ENCODE assay signal across 20 cellular contexts in the genomic region with DNA sequence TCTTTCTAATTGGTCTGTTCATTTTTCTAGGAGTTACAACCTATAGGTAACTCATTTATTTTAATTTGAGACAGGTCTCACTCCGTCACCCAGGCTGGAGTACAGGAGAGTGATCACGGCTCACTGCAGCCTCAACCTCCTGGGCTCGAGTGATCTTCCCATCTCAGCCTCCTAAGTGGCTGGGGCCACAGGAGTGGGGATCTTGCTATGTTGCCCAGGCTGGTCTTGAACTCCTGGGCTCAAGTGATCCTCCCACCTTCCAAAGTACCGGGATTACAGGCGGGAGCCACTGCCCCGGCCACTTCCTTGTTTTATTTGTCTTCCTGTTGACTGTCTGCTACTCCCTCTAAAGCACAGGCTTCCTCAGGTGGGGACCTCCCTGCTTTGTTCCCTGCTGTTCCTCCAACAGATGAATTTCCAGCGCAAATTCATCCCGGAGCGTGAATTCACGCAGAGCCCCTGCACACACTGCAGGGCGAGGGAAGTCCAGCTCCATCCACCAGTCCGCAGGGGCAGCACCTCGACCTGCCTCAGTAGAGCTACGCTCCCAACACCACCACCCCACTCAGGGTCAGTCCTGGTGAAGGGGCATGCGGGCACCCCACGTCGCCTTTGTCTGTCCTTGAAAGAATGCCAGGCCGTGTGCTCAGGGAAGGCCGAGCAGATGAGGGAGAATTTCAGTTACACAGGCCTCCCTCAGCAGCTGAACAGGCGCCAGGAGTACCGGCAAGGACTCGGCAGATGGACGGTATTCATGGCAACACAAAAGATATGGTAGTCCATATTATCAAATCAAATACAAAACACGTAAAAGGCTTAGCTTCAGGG. TPM values are rescaled to one million over a fixed set of nuclear protein-coding genes. Genes with fewer than 3 reads are reported as not detected.
A peak's percentile ranks its signal among the peaks of the same experiment; 100 is the strongest.
DNase-seq lines count a peak whose midpoint lies in the region; ATAC-seq, FAIRE-seq and TF ChIP-seq lines count a peak whose summit lies in the region.
"Had no signal": no experiment of that assay in that cellular context is flagged by ENCODE, and none has a peak within 500 bp of the region (broad histone marks: within the 10 kb centered on the region; RNA-seq: fewer than 3 reads in every experiment).

No MANE protein-coding gene starts in this region.

- ATAC-seq in Right ventricle myocardium inferior (peak; percentile 34), GM21825 (IDR thresholded peaks at IDR 0.05; ENCODE audit: unreplicated experiment) (no peak)
- ATAC-seq in stimulated activated naive B cell treated with anti-CD40 and anti-IgM and Interleukin-4, amounts not matched to agents 10 μg/mL and 1 μg/mL and 100 μg/mL, for 72 hours (replicated peaks) = no peak
- ATAC-seq: stimulated activated naive CD8-positive, alpha-beta T cell treated with anti-CD3 and anti-CD28 coated beads, Interleukin-15, Interleukin-2, amounts not matched to agents 100 U/mL and 50 U/mL, for 24 hours had no signal

- peaks cover 53 to 59% of the 10 kb centered on the region in 2 donors for H3K36me3 Mint-ChIP-seq in stimulated activated naive B cell treated with anti-CD40 and anti-IgM and Interleukin-4, amounts not matched to agents 10 μg/mL and 1 μg/mL and 100 μg/mL, for 72 hours

- no peaks in the 10 kb centered on the region for H3K27me3 Mint-ChIP-seq in stimulated activated naive B cell treated with anti-CD40 and anti-IgM and Interleukin-4, amounts not matched to agents 10 μg/mL and 1 μg/mL and 100 μg/mL, for 72 hours
- H3K27me3 Mint-ChIP-seq: activated CD4-positive, alpha-beta memory T cell treated with anti-CD3 and anti-CD28 coated beads for 36 hours; activated naive CD4-positive, alpha-beta T cell treated with anti-CD3 and anti-CD28 coated beads, Interleukin-2, amount 10 ng/mL, durations not matched to agents 7 days and 5 days had no signal

- DNase-seq in Right ventricle myocardium inferior (ENCODE audit: missing footprints) = peak; percentile 44
- no peak for DNase-seq in cardiac septum (ENCODE audit: low spot score)
- peak; percentile 2 to 68 for DNase-seq in NCI-H446 (lab: John Stamatoyannopoulos, UW)
- peak; percentile 79 for DNase-seq in cerebellum (ENCODE audit: low spot score)
- no peak for DNase-seq in stimulated activated naive B cell treated with anti-CD40 and anti-IgM and Interleukin-4, amounts not matched to agents 10 μg/mL and 1 μg/mL and 100 μg/mL, for 72 hours
- DNase-seq in H54 (ENCODE audit: insufficient read length, low spot score) = no peak
- DNase-seq in posterior vena cava (ENCODE audit: low spot score) = no peak
- DNase-seq: activated CD4-positive, alpha-beta memory T cell treated with anti-CD3 and anti-CD28 coated beads for 36 hours; activated naive CD4-positive, alpha-beta T cell treated with anti-CD3 and anti-CD28 coated beads, Interleukin-2, amount 10 ng/mL, durations not matched to agents 7 days and 5 days; DMS53; GM23248; midbrain; NCI-H1105; PC-9; stimulated activated CD4-positive, alpha-beta T cell treated with anti-CD3 and anti-CD28 coated beads, Interleukin-4, amount 100 ng/mL, for 1 hour; stimulated activated naive CD8-positive, alpha-beta T cell treated with anti-CD3 and anti-CD28 coated beads, Interleukin-15, Interleukin-2, amounts not matched to agents 100 U/mL and 50 U/mL, for 24 hours had no signal

- FAIRE-seq in H54 (lab: Jason Lieb, UNC) = no peak

- intact Hi-C loops in Right ventricle myocardium inferior (cut with DNase I) = no loop called here
- intact Hi-C loops in cardiac septum (cut with DNase I) = no loop called here
- intact Hi-C loops in posterior vena cava (cut with DNase I) = no loop called here

- no peak for TF ChIP-seq POLR2A in H54 (IDR thresholded peaks at IDR 0.05; ENCODE audit: low read depth, low read length)

- H3K4me1 Mint-ChIP-seq in stimulated activated naive B cell treated with anti-CD40 and anti-IgM and Interleukin-4, amounts not matched to agents 10 μg/mL and 1 μg/mL and 100 μg/mL, for 72 hours = peaks cover 67 to 94% of the 10 kb centered on the region in 2 donors

- no peaks in the 10 kb centered on the region for H3K9me3 Mint-ChIP-seq in stimulated activated naive B cell treated with anti-CD40 and anti-IgM and Interleukin-4, amounts not matched to agents 10 μg/mL and 1 μg/mL and 100 μg/mL, for 72 hours
- H3K9me3 Mint-ChIP-seq: activated CD4-positive, alpha-beta memory T cell treated with anti-CD3 and anti-CD28 coated beads for 36 hours; activated naive CD4-positive, alpha-beta T cell treated with anti-CD3 and anti-CD28 coated beads, Interleukin-2, amount 10 ng/mL, durations not matched to agents 7 days and 5 days; T-helper 1 cell treated with Interleukin-12 subunit alpha and Interleukin-12 subunit beta and Interleukin-4 antibody, amounts not matched to agents 30 μg/mL and 1 μg/mL, for 36 hours had no signal

- H3K4me3 Mint-ChIP-seq in stimulated activated naive B cell treated with anti-CD40 and anti-IgM and Interleukin-4, amounts not matched to agents 10 μg/mL and 1 μg/mL and 100 μg/mL, for 72 hours = peak overlapping the region; percentile 78 to 93
- H3K4me3 Mint-ChIP-seq: activated CD4-positive, alpha-beta memory T cell treated with anti-CD3 and anti-CD28 coated beads for 36 hours; activated naive CD4-positive, alpha-beta T cell treated with anti-CD3 and anti-CD28 coated beads, Interleukin-2, amount 10 ng/mL, durations not matched to agents 7 days and 5 days; T-helper 1 cell treated with Interleukin-12 subunit alpha and Interleukin-12 subunit beta and Interleukin-4 antibody, amounts not matched to agents 30 μg/mL and 1 μg/mL, for 36 hours had no signal

- H3K27ac Mint-ChIP-seq in stimulated activated naive B cell treated with anti-CD40 and anti-IgM and Interleukin-4, amounts not matched to agents 10 μg/mL and 1 μg/mL and 100 μg/mL, for 72 hours = peak overlapping the region; percentile 82
- H3K27ac Mint-ChIP-seq: activated CD4-positive, alpha-beta memory T cell treated with anti-CD3 and anti-CD28 coated beads for 36 hours; activated naive CD4-positive, alpha-beta T cell treated with anti-CD3 and anti-CD28 coated beads, Interleukin-2, amount 10 ng/mL, durations not matched to agents 7 days and 5 days; T-helper 1 cell treated with Interleukin-12 subunit alpha and Interleukin-12 subunit beta and Interleukin-4 antibody, amounts not matched to agents 30 μg/mL and 1 μg/mL, for 36 hours had no signal

RNA-seq across cellular contexts. Expression of a gene that starts 6.3 kb away (rescaled TPM):
- total RNA-seq in Right ventricle myocardium inferior (8.3 TPM), cardiac septum (7.2 TPM), cerebellum (9.8 TPM), posterior vena cava (1 to 10 TPM; 5.8 to 6.6 TPM)

RNA-seq across cellular contexts. Expression of a gene that starts 34.4 kb away (rescaled TPM):
- total RNA-seq in Right ventricle myocardium inferior = not detected
- total RNA-seq in cardiac septum = not detected
- total RNA-seq in cerebellum = not detected
- total RNA-seq in posterior vena cava = not detected
- total RNA-seq: activated CD4-positive, alpha-beta memory T cell treated with anti-CD3 and anti-CD28 coated beads for 36 hours; chondrocyte; GM23248; HT1080 had no signal

Comparison
In these comparisons a context has a peak if more than half of its experiments do, and no peak if none do; other contexts are left out.
1. DNase-seq: peak in Right ventricle myocardium inferior (single experiment), NCI-H446 (2 of 2) and cerebellum (single experiment); none in cardiac septum (single experiment), stimulated activated naive B cell treated with anti-CD40 and anti-IgM and Interleukin-4, amounts not matched to agents 10 μg/mL and 1 μg/mL and 100 μg/mL, for 72 hours (single experiment), H54 (single experiment) and posterior vena cava (single experiment).